31 cellular contexts compared by ENCODE assay signal in genomic region chr2:74999464-74999863, GRCh38.
"Had no signal": no experiment of that assay in that cellular context is flagged by ENCODE, and none has a peak within 500 bp of the region (broad histone marks: within the 10 kb centered on the region; RNA-seq: fewer than 3 reads in every experiment).

No MANE protein-coding gene starts in this region.

- H3K4me1 ChIP-seq: parathyroid adenoma, psoas muscle, spleen, suprapubic skin, testis, tibial artery, transverse colon, upper lobe of right lung, uterus had no signal

- H3K27ac ChIP-seq: ovary, parathyroid adenoma, psoas muscle, skin epidermis, spleen, suprapubic skin, testis, tibial artery, transverse colon, upper lobe of right lung, uterus had no signal

- H3K4me3 Mint-ChIP-seq: naive thymus-derived CD4-positive, alpha-beta T cell; natural killer cell; nephron; neural crest cell; stimulated activated naive B cell treated with anti-CD40 and anti-IgM and Interleukin-4, amounts not matched to agents 10 μg/mL and 1 μg/mL and 100 μg/mL, for 72 hours; stimulated activated naive CD8-positive, alpha-beta T cell treated with anti-CD3 and anti-CD28 coated beads, Interleukin-15, amount 100 ng/mL, for 72 hours; type B pancreatic cell had no signal

- H3K9ac ChIP-seq: parathyroid adenoma had no signal

- H2AFZ ChIP-seq: parathyroid adenoma had no signal

- H3K79me2 ChIP-seq: parathyroid adenoma had no signal

- H3K27me3 ChIP-seq: ovary, spleen, suprapubic skin, testis, tibial artery, transverse colon, upper lobe of right lung, uterus had no signal

- H3K27ac Mint-ChIP-seq: naive thymus-derived CD4-positive, alpha-beta T cell; natural killer cell; nephron; progenitor cell of endocrine pancreas; stimulated activated naive B cell treated with anti-CD40 and anti-IgM and Interleukin-4, amounts not matched to agents 10 μg/mL and 1 μg/mL and 100 μg/mL, for 72 hours; stimulated activated naive CD8-positive, alpha-beta T cell treated with anti-CD3 and anti-CD28 coated beads, Interleukin-15, amount 100 ng/mL, for 72 hours; type B pancreatic cell had no signal

- ATAC-seq: naive thymus-derived CD4-positive, alpha-beta T cell; natural killer cell; psoas muscle; right cardiac atrium; sciatic nerve; stimulated activated naive B cell treated with anti-CD40 and anti-IgM and Interleukin-4, amounts not matched to agents 10 μg/mL and 1 μg/mL and 100 μg/mL, for 72 hours; stimulated activated naive CD8-positive, alpha-beta T cell treated with anti-CD3 and anti-CD28 coated beads, Interleukin-15, amount 100 ng/mL, for 72 hours; stimulated activated naive CD8-positive, alpha-beta T cell treated with anti-CD3 and anti-CD28 coated beads, Interleukin-15, Interleukin-2, amounts not matched to agents 100 U/mL and 50 U/mL, for 24 hours; upper lobe of right lung had no signal

- H3K9me3 Mint-ChIP-seq: natural killer cell; nephron; stimulated activated naive CD8-positive, alpha-beta T cell treated with anti-CD3 and anti-CD28 coated beads, Interleukin-15, amount 100 ng/mL, for 72 hours; type B pancreatic cell had no signal

- H3K4me2 ChIP-seq: smooth muscle cell had no signal

- H3K4me1 Mint-ChIP-seq: natural killer cell; nephron; stimulated activated naive B cell treated with anti-CD40 and anti-IgM and Interleukin-4, amounts not matched to agents 10 μg/mL and 1 μg/mL and 100 μg/mL, for 72 hours; stimulated activated naive CD8-positive, alpha-beta T cell treated with anti-CD3 and anti-CD28 coated beads, Interleukin-15, amount 100 ng/mL, for 72 hours had no signal

- H3K36me3 Mint-ChIP-seq: natural killer cell had no signal

- H3K27me3 Mint-ChIP-seq: naive thymus-derived CD4-positive, alpha-beta T cell; progenitor cell of endocrine pancreas; stimulated activated naive B cell treated with anti-CD40 and anti-IgM and Interleukin-4, amounts not matched to agents 10 μg/mL and 1 μg/mL and 100 μg/mL, for 72 hours; stimulated activated naive CD8-positive, alpha-beta T cell treated with anti-CD3 and anti-CD28 coated beads, Interleukin-15, amount 100 ng/mL, for 72 hours; type B pancreatic cell had no signal

- DNase-seq: naive thymus-derived CD4-positive, alpha-beta T cell; natural killer cell; occipital lobe; ovary; posterior cingulate gyrus; psoas muscle; right cardiac atrium; spleen; stimulated activated CD4-positive, alpha-beta T cell treated with anti-CD3 and anti-CD28 coated beads, Interleukin-12 subunit alpha, Interleukin-12 subunit beta, amount 100 ng/mL, for 4 hours; stimulated activated CD4-positive, alpha-beta T cell treated with anti-CD3 and anti-CD28 coated beads, Interleukin-1b, Interleukin-23, amount 100 ng/mL, for 48 hours; stimulated activated CD4-positive, alpha-beta T cell treated with anti-CD3 and anti-CD28 coated beads, Interleukin-4, amount 100 ng/mL, for 1 hour; stimulated activated CD4-positive, alpha-beta T cell treated with anti-CD3 and anti-CD28 coated beads, Interleukin-4, amount 100 ng/mL, for 4 hours; stimulated activated CD8-positive, alpha-beta memory T cell treated with anti-CD3 and anti-CD28 coated beads, Interleukin-4, amount 100 ng/mL, for 48 hours; stimulated activated naive B cell treated with anti-CD40 and anti-IgM and Interleukin-4, amounts not matched to agents 10 μg/mL and 1 μg/mL and 100 μg/mL, for 72 hours; stimulated activated naive CD8-positive, alpha-beta T cell treated with anti-CD3 and anti-CD28 coated beads, Interleukin-15, amount 100 ng/mL, for 72 hours; stimulated activated naive CD8-positive, alpha-beta T cell treated with anti-CD3 and anti-CD28 coated beads, Interleukin-15, Interleukin-2, amounts not matched to agents 100 U/mL and 50 U/mL, for 24 hours; substantia nigra; testis; tibial artery; transverse colon; upper lobe of right lung; uterus had no signal

- H3K4me3 ChIP-seq: ovary, psoas muscle, skin epidermis, smooth muscle cell, spleen, suprapubic skin, testis, tibial artery, transverse colon, upper lobe of right lung, uterus had no signal

- H3K9me3 ChIP-seq: ovary, suprapubic skin, testis, tibial artery, transverse colon, upper lobe of right lung, uterus had no signal

- H3K36me3 ChIP-seq: ovary, suprapubic skin, transverse colon, upper lobe of right lung, uterus had no signal
